Comparison of ENCODE assay signal across 8 cellular contexts in genomic region chr9:79129865-79130480, GRCh38.
A peak's percentile ranks its signal among the peaks of the same experiment; 100 is the strongest.
DNase-seq lines count a peak whose midpoint lies in the region; ATAC-seq and TF ChIP-seq lines count a peak whose summit lies in the region.

No MANE protein-coding gene starts in this region.

- H3K36me3 ChIP-seq in GM06990 (ENCODE audit: control insufficient read depth, insufficient read depth, low read length): no peaks in the 10 kb centered on the region

- H3K27me3 ChIP-seq in GM06990 (replicated peaks; ENCODE audit: control insufficient read depth, insufficient read depth, low read length): no peaks in the 10 kb centered on the region

- TF ChIP-seq CTCF in GM06990 (IDR thresholded peaks at IDR 0.05; ENCODE audit: insufficient read depth, low read length, poor library complexity, severe bottlenecking) (peak; percentile 50), LNCaP clone FGC (IDR thresholded peaks at IDR 0.05; ENCODE audit: control insufficient read depth, extremely low read depth, insufficient read depth) (peak; percentile 93)

- no peak for DNase-seq in GM06990 (ENCODE audit: extremely low read depth, insufficient read length)
- DNase-seq in LNCaP clone FGC (ENCODE audit: low read depth): peak; percentile 11
- DNase-seq in epidermal melanocyte (ENCODE audit: insufficient read length, low spot score): peak; percentile 39
- peak; percentile 37 for DNase-seq in midbrain (lab: John Stamatoyannopoulos, UW)

- no peak overlapping the region for H3K4me3 ChIP-seq in GM06990 (replicated peaks; ENCODE audit: low read depth, low read length)
- H3K4me3 ChIP-seq in LNCaP clone FGC (ENCODE audit: low read depth, low read length): no peak overlapping the region

- ATAC-seq in SK-N-SH treated with all-trans-retinoic acid at 6 μM for 48 hours (peak; percentile 93), GM18520 (IDR thresholded peaks at IDR 0.05; ENCODE audit: unreplicated experiment) (no peak), GM21526 (IDR thresholded peaks at IDR 0.05; ENCODE audit: low FRiP score, unreplicated experiment) (no peak), GM18870 (IDR thresholded peaks at IDR 0.05; ENCODE audit: unreplicated experiment) (no peak)

TF ChIP-seq in SK-N-SH treated with all-trans-retinoic acid at 6 μM for 48 hours, 23 proteins besides CTCF, POLR2A, EP300 and RAD21:
- TF ChIP-seq ZNF565 (CRISPR knock-in tag; conservative IDR thresholded peaks at IDR 0.05; ENCODE audit: low read depth) (no peak), CSDC2 (CRISPR knock-in tag; IDR thresholded peaks at IDR 0.05) (no peak), BACH2 (CRISPR knock-in tag; IDR thresholded peaks at IDR 0.05; ENCODE audit: borderline replicate concordance) (no peak), SNAI2 (CRISPR knock-in tag; IDR thresholded peaks at IDR 0.05) (no peak), ZFP3 (CRISPR knock-in tag; IDR thresholded peaks at IDR 0.05) (no peak), CSRNP3 (CRISPR knock-in tag; IDR thresholded peaks at IDR 0.05) (no peak), ZNF70 (CRISPR knock-in tag; IDR thresholded peaks at IDR 0.05) (no peak), OSR1 (CRISPR knock-in tag; IDR thresholded peaks at IDR 0.05) (no peak), GLIS3 (CRISPR knock-in tag; IDR thresholded peaks at IDR 0.05) (no peak)
TF ChIP-seq in SK-N-SH treated with all-trans-retinoic acid at 6 μM for 48 hours: peak in this region for 0.
